In the genomic region with DNA sequence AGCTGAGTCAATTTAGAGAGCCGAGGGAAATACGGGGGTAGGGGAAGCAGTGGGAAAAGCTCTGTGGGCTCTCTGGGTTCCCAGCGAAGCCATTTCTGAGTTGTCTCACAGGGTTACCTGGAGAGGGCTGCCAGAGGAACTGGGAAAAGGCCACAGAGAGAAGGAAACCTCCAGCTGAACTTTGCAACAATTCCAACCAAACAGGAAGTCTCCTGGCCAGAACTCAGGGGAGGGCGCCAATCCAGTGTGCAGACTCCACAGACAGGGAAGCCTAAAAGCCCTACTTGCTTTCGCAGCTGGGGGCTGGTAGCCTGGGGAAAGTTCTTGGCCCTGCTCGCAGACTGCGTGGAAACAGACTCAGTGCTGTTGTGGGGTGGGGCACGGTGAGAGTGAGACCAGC, we compare ENCODE assay signal across 24 cellular contexts.
"Had no signal": no experiment of that assay in that cellular context is flagged by ENCODE, and none has a peak within 500 bp of the region (broad histone marks: within the 10 kb centered on the region; RNA-seq: fewer than 3 reads in every experiment).

No MANE protein-coding gene starts in this region.

- DNase-seq: activated CD4-positive, alpha-beta T cell treated with anti-CD3 and anti-CD28 coated beads for 48 hours; activated CD4-positive, alpha-beta T cell treated with anti-CD3 and anti-CD28 coated beads, Interleukin-2, amount 50 U/mL, for 48 hours; activated CD4-positive, CD25-positive, alpha-beta regulatory T cell treated with anti-CD3 and anti-CD28 coated beads, Interleukin-2, amount 50 U/mL, for 72 hours; activated gamma-delta T cell; activated naive CD4-positive, alpha-beta T cell treated with anti-CD3 and anti-CD28 coated beads for 36 hours; activated T-cell treated with anti-CD3 and anti-CD28 coated beads for 4 hours; activated T-cell treated with anti-CD3 and anti-CD28 coated beads, Interleukin-2, amount 50 U/mL, for 48 hours; central memory CD4-positive, alpha-beta T cell; IMR-90; KG1; NCI-H1048; NCI-H1417; NCI-H1694; NCI-H2029; NCI-H2107; NCI-H226; NCI-H510A; NCI-H526 treated with DMSO at 0.1 percent for 48 hours; NK-92 treated with Interleukin-12 subunit alpha and Interleukin-12 subunit beta, amount 100 ng/mL, for 24 hours; SIG-M5; T-helper 17 cell; T-helper 9 cell had no signal

- ATAC-seq: activated T-helper 17 cell treated with anti-CD3 and anti-CD28 coated beads, Interleukin-2, amount 50 U/mL, for 72 hours; T-helper 17 cell; WTC11 had no signal
